10 cellular contexts compared by ENCODE assay signal in the genomic region with DNA sequence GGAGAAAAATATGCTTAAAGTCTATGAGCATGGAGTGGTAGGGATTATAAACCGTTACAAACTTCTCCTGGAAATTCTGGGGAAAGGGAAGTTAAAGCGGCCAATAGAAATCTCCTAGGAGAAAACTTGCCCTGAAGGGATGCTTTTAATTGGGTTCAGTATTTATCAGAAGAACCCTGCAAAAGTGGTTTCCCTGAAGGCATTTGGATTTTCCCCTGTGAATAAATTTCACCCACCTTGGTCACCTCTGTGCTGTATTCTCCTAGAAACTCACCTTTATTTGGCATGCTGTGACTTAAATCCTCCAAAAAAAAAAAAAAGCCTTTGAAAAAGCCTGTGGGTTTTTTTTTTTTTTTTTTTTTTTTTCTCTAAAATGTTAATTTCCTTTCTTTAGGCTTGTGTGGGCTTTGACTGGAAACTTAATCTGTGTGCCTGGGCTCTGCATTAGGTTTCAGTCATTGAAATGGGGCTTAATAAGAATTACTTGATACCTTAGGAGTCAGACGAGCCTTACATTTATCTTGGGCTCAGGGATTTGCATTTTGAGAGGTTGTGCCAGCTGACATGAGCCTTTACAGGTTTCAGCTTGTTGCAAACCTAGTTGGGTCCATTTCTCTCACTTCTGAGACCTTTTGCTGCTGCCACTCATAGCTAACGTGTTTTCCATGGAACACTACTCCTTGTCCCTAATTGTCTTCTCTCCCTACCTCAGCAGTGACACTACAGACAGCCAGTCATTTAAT. TPM values are rescaled to one million over a fixed set of nuclear protein-coding genes. Genes with fewer than 3 reads are reported as not detected.
DNase-seq lines count a peak whose midpoint lies in the region; ATAC-seq and TF ChIP-seq lines count a peak whose summit lies in the region.
"Had no signal": no experiment of that assay in that cellular context is flagged by ENCODE, and none has a peak within 500 bp of the region (broad histone marks: within the 10 kb centered on the region; RNA-seq: fewer than 3 reads in every experiment).

No MANE protein-coding gene starts in this region.

- ATAC-seq in foreskin keratinocyte (no peak), aorta (ENCODE audit: low FRiP score) (no peak), GM18505 (IDR thresholded peaks at IDR 0.05; ENCODE audit: unreplicated experiment) (no peak)

- intact Hi-C loops in spleen (cut with DNase I; ENCODE audit: low total_unique reads) (no loop called here), ovary (cut with DNase I) (no loop called here), aorta (cut with DNase I) (loop anchor here in 1 of 2 donors (5.0 kb wide), 1 partner anchor 49 kb away; no protein-coding TSS in a partner anchor)

- H3K4me1 ChIP-seq in SJCRH30: peaks cover 52% of the 10 kb centered on the region
- H3K4me1 ChIP-seq in foreskin keratinocyte: peaks cover 54% of the 10 kb centered on the region
- H3K4me1 ChIP-seq in spleen: peaks cover 84 to 100% (median 100%) of the 10 kb centered on the region in 6 donors
- peaks cover 10% of the 10 kb centered on the region for H3K4me1 ChIP-seq in ovary (ENCODE audit: insufficient read depth)
- H3K4me1 ChIP-seq in aorta (ENCODE audit: control insufficient read depth in 1 of 2, insufficient read depth in 2 of 2, low read length in 2 of 2): peaks cover 5 to 14% of the 10 kb centered on the region in 2 donors

- DNase-seq in NCI-H146 (lab: John Stamatoyannopoulos, UW): peak; percentile 11
- no peak for DNase-seq in NCI-H146 treated with DMSO at 0.1 percent for 48 hours (lab: John Stamatoyannopoulos, UW; ENCODE audit: unreplicated experiment)
- peak; percentile 84 to 93 for DNase-seq in SJCRH30
- peak in 1 of 2 donors; percentile 55 for DNase-seq in foreskin keratinocyte
- no peak for DNase-seq in spleen
- DNase-seq in ovary: no peak
- no peak for DNase-seq in aorta
- DNase-seq: 8988T, occipital lobe had no signal

- 53 to 64% (median 62%) methylated on average over 4 of the region's 4 CpGs for WGBS in spleen, 5 donors
- 65 to 73% (median 72%) methylated on average over 4 of the region's 4 CpGs for WGBS in ovary, 3 donors
- WGBS in aorta, 2 donors: 57 to 59% methylated on average over 4 of the region's 4 CpGs

- H3K27ac ChIP-seq in SJCRH30: peak overlapping the region; percentile 91
- H3K27ac ChIP-seq in foreskin keratinocyte: peak overlapping the region; percentile 29
- peak overlapping the region; percentile 83 to 100 (median 89) for H3K27ac ChIP-seq in spleen
- no peak overlapping the region for H3K27ac ChIP-seq in ovary
- H3K27ac ChIP-seq in aorta (ENCODE audit: low read depth in 1 of 2, low read length in 2 of 2): peak overlapping the region in 1 of 2 donors; percentile 40

- H3K36me3 ChIP-seq in SJCRH30: 0 out of 2 replicates have a peak, but pooled peaks cover 2% of the 10 kb centered on the region
- peaks cover 0 to 58% (median 0%) of the 10 kb centered on the region in 6 donors for H3K36me3 ChIP-seq in spleen
- H3K36me3 ChIP-seq in ovary: no peaks in the 10 kb centered on the region
- H3K36me3 ChIP-seq in aorta (ENCODE audit: control insufficient read depth in 1 of 2, insufficient read depth in 2 of 2, low read length in 1 of 2): peaks cover 0 to 1% of the 10 kb centered on the region in 2 donors

- H3K27me3 ChIP-seq in SJCRH30: no peaks in the 10 kb centered on the region
- no peaks in the 10 kb centered on the region for H3K27me3 ChIP-seq in foreskin keratinocyte
- H3K27me3 ChIP-seq in spleen (replicated peaks in 1 of 7): no peaks in the 10 kb centered on the region
- H3K27me3 ChIP-seq in ovary: no peaks in the 10 kb centered on the region
- no peaks in the 10 kb centered on the region for H3K27me3 ChIP-seq in aorta (ENCODE audit: control insufficient read depth in 1 of 2, insufficient read depth in 2 of 2, low read length in 1 of 2)

- no peak for TF ChIP-seq EP300 in ovary (IDR thresholded peaks at IDR 0.05)

- TF ChIP-seq POLR2A in spleen (IDR thresholded peaks at IDR 0.05): no peak
- TF ChIP-seq POLR2A in ovary (IDR thresholded peaks at IDR 0.05): no peak
- no peak for TF ChIP-seq POLR2A in GM18505 (IDR thresholded peaks at IDR 0.05; ENCODE audit: borderline replicate concordance, extremely low read depth, insufficient read depth, insufficient read length)

- H3K9me3 ChIP-seq in SJCRH30 (replicated peaks) (no peaks in the 10 kb centered on the region), spleen (no peaks in the 10 kb centered on the region), ovary (no peaks in the 10 kb centered on the region), aorta (ENCODE audit: control insufficient read depth, low read length) (peaks cover 2% of the 10 kb centered on the region)

- TF ChIP-seq CTCF in foreskin keratinocyte (conservative IDR thresholded peaks at IDR 0.05) (no peak), spleen (IDR thresholded peaks at IDR 0.05 in 8 of 11, conservative IDR thresholded peaks at IDR 0.05 in 3 of 11) (no peak), ovary (IDR thresholded peaks at IDR 0.05) (no peak)

- no peak overlapping the region for H3K4me3 ChIP-seq in SJCRH30
- no peak overlapping the region for H3K4me3 ChIP-seq in spleen
- no peak overlapping the region for H3K4me3 ChIP-seq in ovary
- H3K4me3 ChIP-seq in aorta (ENCODE audit: low read length in 2 of 2): no peak overlapping the region

RNA-seq across cellular contexts. Expression of gene TGFBR2, which starts 22.0 kb away (rescaled TPM):
- total RNA-seq in SJCRH30 (2014; rRNA removed; shearing (Covaris generic)): 16.9 and 17.8 TPM in 2 replicates
- total RNA-seq in foreskin keratinocyte: 125 TPM in 2 replicates
- polyA plus RNA-seq in foreskin keratinocyte: 38.6 and 47.4 TPM in 2 replicates
- 100 to 1,000 TPM; 163 to 322 (median 277) TPM for total RNA-seq in spleen
- polyA plus RNA-seq in spleen: 10 to 100 TPM; 18.2 to 45.6 (median 33.7) TPM
- total RNA-seq in ovary: 10 to 100 TPM; 26.8 to 62.8 (median 53.8) TPM
- polyA plus RNA-seq in ovary: 100 to 1,000 TPM in 1 of 2 donors, 10 to 100 TPM in 1; 39.4 to 158 TPM
- total RNA-seq in aorta: 100 to 1,000 TPM; 279 to 303 TPM
- 100 to 1,000 TPM in 1 of 2 donors, 10 to 100 TPM in 1; 57.3 to 153 TPM for polyA plus RNA-seq in aorta

Comparison
In these comparisons a context has a peak if more than half of its experiments do, and no peak if none do; other contexts are left out.
1. DNase-seq: peak in NCI-H146 (single experiment) and SJCRH30 (2 of 2); none in NCI-H146 treated with DMSO at 0.1 percent for 48 hours (single experiment), spleen (single experiment), ovary (0 of 5) and aorta (0 of 2).
2. H3K27ac ChIP-seq: peak in SJCRH30 (single experiment), foreskin keratinocyte (single experiment) and spleen (8 of 8); none in ovary (0 of 2).